Comparison of ENCODE assay signal across 17 cellular contexts in genomic region chr12:72093930-72094329, GRCh38.
DNase-seq lines count a peak whose midpoint lies in the region; ATAC-seq and TF ChIP-seq lines count a peak whose summit lies in the region.
"Had no signal": no experiment of that assay in that cellular context is flagged by ENCODE, and none has a peak within 500 bp of the region (broad histone marks: within the 10 kb centered on the region; RNA-seq: fewer than 3 reads in every experiment).

No MANE protein-coding gene starts in this region.

- no peaks in the 10 kb centered on the region for H4K20me1 ChIP-seq in PC-3 (ENCODE audit: low read length)

- H3K4me2 ChIP-seq in PC-3 (ENCODE audit: low read length): no peak overlapping the region
- H3K4me2 ChIP-seq: GM23338 had no signal

- TF ChIP-seq CTCF in RWPE2 (IDR thresholded peaks at IDR 0.05; ENCODE audit: poor library complexity, severe bottlenecking) (no peak), PC-3 (conservative IDR thresholded peaks at IDR 0.05; ENCODE audit: low read depth, low read length) (no peak)

- POLR2A ChIA-PET in PC-3 (lab: Charles Lee; ENCODE audit: unreplicated experiment): no interaction called here

- no peak for ATAC-seq in RWPE2 (ENCODE audit: low read depth)
- ATAC-seq in PC-3: no peak
- ATAC-seq: GM23338 had no signal

- no peak overlapping the region for H3K9ac ChIP-seq in PC-3 (ENCODE audit: low read length)

- no peak overlapping the region for H2AFZ ChIP-seq in PC-3 (ENCODE audit: low read length)
- H2AFZ ChIP-seq: GM23338 had no signal

- intact Hi-C loops in PC-3 (cut with micrococcal nuclease): no loop called here

- H3F3A ChIP-seq in PC-3 (ENCODE audit: low read length, unreplicated experiment): no peaks in the 10 kb centered on the region

- no TSS peak for BruUV-seq in PC-3 (replicated peaks; lab: Mats Ljungman, UMichigan)

- no peaks in the 10 kb centered on the region for H3K9me3 ChIP-seq in RWPE2 (ENCODE audit: severe bottlenecking)
- H3K9me3 ChIP-seq in PC-3 (ENCODE audit: low read length): no peaks in the 10 kb centered on the region
- H3K9me3 ChIP-seq: BE2C had no signal

- H3K4me1 ChIP-seq in RWPE2 (ENCODE audit: insufficient read depth, poor library complexity, severe bottlenecking) (no peaks in the 10 kb centered on the region), PC-3 (ENCODE audit: insufficient read depth, low read length) (no peaks in the 10 kb centered on the region)
- H3K4me1 ChIP-seq: BE2C had no signal

- H3K79me2 ChIP-seq in PC-3 (ENCODE audit: low read length): no peaks in the 10 kb centered on the region

- H3K4me3 ChIP-seq in RWPE2 (ENCODE audit: severe bottlenecking) (no peak overlapping the region), PC-3 (ENCODE audit: low read length) (no peak overlapping the region)
- H3K4me3 ChIP-seq: GM23338 had no signal

- H3K27me3 ChIP-seq in RWPE2 (ENCODE audit: insufficient read depth, poor library complexity, severe bottlenecking) (no peaks in the 10 kb centered on the region), PC-3 (ENCODE audit: low read length) (peaks cover 10% of the 10 kb centered on the region; the same call in 1 of the 2 replicates)

- CTCF ChIA-PET in PC-3 (lab: Charles Lee): interaction anchor here (0.5 kb wide), 1 partner anchor 171 kb away, joined by 3 read pairs; no protein-coding TSS in a partner anchor

- no peak overlapping the region for H3K27ac ChIP-seq in RWPE2 (ENCODE audit: poor library complexity, severe bottlenecking)
- H3K27ac ChIP-seq in cingulate gyrus (ENCODE audit: low read depth, low read length): peak overlapping the region; percentile 26
- H3K27ac ChIP-seq in temporal lobe (ENCODE audit: low read depth, low read length): peak overlapping the region; percentile 58
- no peak overlapping the region for H3K27ac ChIP-seq in PC-3 (ENCODE audit: low read length)
- H3K27ac ChIP-seq: HL-60 had no signal

- peak; percentile 70 for DNase-seq in DMS53 (lab: John Stamatoyannopoulos, UW)
- peak; percentile 33 for DNase-seq in RWPE2 (ENCODE audit: low spot score)
- no peak for DNase-seq in PC-3
- no peak for DNase-seq in effector CD8-positive, alpha-beta T cell (lab: John Stamatoyannopoulos, UW)
- DNase-seq: ACHN; BE2C; CD4-positive, CD25-positive, alpha-beta regulatory T cell; CD8-positive, alpha-beta memory T cell; COR-L47; DMS 273 treated with DMSO at 0.1 percent for 48 hours; DMS79; GDM1; HCEC 1CT had no signal

- no peaks in the 10 kb centered on the region for H3K9me2 ChIP-seq in PC-3 (replicated peaks; ENCODE audit: low read length)

- no peaks in the 10 kb centered on the region for H3K36me3 ChIP-seq in RWPE2 (ENCODE audit: low read depth)
- H3K36me3 ChIP-seq in PC-3 (ENCODE audit: low read depth, low read length): no peaks in the 10 kb centered on the region
- H3K36me3 ChIP-seq: BE2C had no signal

Comparison
In these comparisons a context has a peak if more than half of its experiments do, and no peak if none do; other contexts are left out.
1. DNase-seq: peak in DMS53 (single experiment) and RWPE2 (single experiment); none in PC-3 (single experiment) and effector CD8-positive, alpha-beta T cell (single experiment).
2. H3K27ac ChIP-seq: peak in cingulate gyrus (single experiment) and temporal lobe (single experiment); none in RWPE2 (single experiment) and PC-3 (single experiment).